In genomic region chr22:24259459-24259858, GRCh38 we compare ENCODE assay signal across 8 cellular contexts. TPM values are rescaled to one million over a fixed set of nuclear protein-coding genes. Genes with fewer than 3 reads are reported as not detected.
DNase-seq lines count a peak whose midpoint lies in the region; TF ChIP-seq lines count a peak whose summit lies in the region.
"Not testable (repeated sequence)": the region's sequence is repeated elsewhere in the genome, so short reads cannot be mapped to it uniquely, and the experiment has no call there.

No MANE protein-coding gene starts in this region.

- H3K4me3 Mint-ChIP-seq in Caco-2 (ENCODE audit: unreplicated experiment); glutamatergic neuron (ENCODE audit: unreplicated experiment); neural crest cell: not testable (repeated sequence)

- H3K36me3 Mint-ChIP-seq in Caco-2 (ENCODE audit: insufficient read depth, unreplicated experiment); glutamatergic neuron (ENCODE audit: unreplicated experiment); neural crest cell (ENCODE audit: low read depth): not testable (repeated sequence)

- not testable (repeated sequence) for H3K4me3 ChIP-seq in Caco-2 (ENCODE audit: low read depth, low read length); adrenal gland

- H3K27ac ChIP-seq in adrenal gland = peak overlapping the region in 1 of 5 donors; percentile 40

- H3K9me3 ChIP-seq in Caco-2; adrenal gland (replicated peaks in 1 of 3): not testable (repeated sequence)

- TF ChIP-seq POLR2A in adrenal gland (IDR thresholded peaks at IDR 0.05) = not testable (repeated sequence)

- not testable (repeated sequence) for H3K9me3 Mint-ChIP-seq in Caco-2 (ENCODE audit: unreplicated experiment); glutamatergic neuron (ENCODE audit: unreplicated experiment); neural crest cell

- H3K27me3 Mint-ChIP-seq in Caco-2 (ENCODE audit: insufficient read depth, unreplicated experiment); glutamatergic neuron (ENCODE audit: unreplicated experiment); neural crest cell (ENCODE audit: low read depth): not testable (repeated sequence)

- not testable (repeated sequence) for H3K27ac Mint-ChIP-seq in Caco-2 (ENCODE audit: unreplicated experiment); glutamatergic neuron (ENCODE audit: unreplicated experiment); neural crest cell (ENCODE audit: unreplicated experiment)

- CTCF ChIA-PET in Caco-2 (lab: Charles Lee) = not testable (repeated sequence)

- in situ Hi-C loops in KBM-7 (cut with MboI; ENCODE audit: low pct_unique_long_range_greater_than_20kb, low sequenced_read_pairs) = not testable (repeated sequence)

- WGBS in adrenal gland, 4 donors = 4 to 35% (median 14%) methylated on average over 4 to 5 of the region's 10 CpGs; no CpG with 5 or more reads in 1 of the 4 donors

- not testable (repeated sequence) for BruUV-seq in Caco-2 (replicated peaks; lab: Mats Ljungman, UMichigan)

- H3K36me3 ChIP-seq in Caco-2 (ENCODE audit: control insufficient read depth, insufficient read depth, low read length); adrenal gland (replicated peaks in 1 of 2): not testable (repeated sequence)

- intact Hi-C loops in Caco-2 (cut with micrococcal nuclease; ENCODE audit: unreplicated experiment) = loop anchor here (2.0 kb wide), 1 partner anchor 71 kb away; no protein-coding TSS in a partner anchor
- intact Hi-C loops in adrenal gland (cut with DNase I) = not testable (repeated sequence)

- not testable (repeated sequence) for H3K27me3 ChIP-seq in Caco-2 (replicated peaks; ENCODE audit: control insufficient read depth, insufficient read depth, low read length); adrenal gland

- H3K4me1 Mint-ChIP-seq in Caco-2 (ENCODE audit: low read depth, unreplicated experiment); glutamatergic neuron (ENCODE audit: low read depth, unreplicated experiment); neural crest cell: not testable (repeated sequence)

- TF ChIP-seq CTCF in Caco-2 (IDR thresholded peaks at IDR 0.05; ENCODE audit: insufficient read depth in 1 of 2, low read depth in 1 of 2, low read length in 1 of 2, severe bottlenecking in 1 of 2, unreplicated experiment in 1 of 2) (peak; percentile 51 to 54), adrenal gland (IDR thresholded peaks at IDR 0.05) (peak in 4 of 6 experiments; percentile 40 to 74 (median 53)), neural crest cell (conservative IDR thresholded peaks at IDR 0.05) (peak; percentile 71)
- not testable (repeated sequence) for TF ChIP-seq CTCF in glutamatergic neuron (IDR thresholded peaks at IDR 0.05; ENCODE audit: partially characterized antibody, unreplicated experiment)

- DNase-seq in Caco-2 (peak; percentile 70 to 86), KBM-7 (peak; percentile 80), NOMO-1 (lab: John Stamatoyannopoulos, UW; ENCODE audit: unreplicated experiment in 2 of 2) (peak; percentile 50 to 70), adrenal gland (peak; percentile 70 to 89 (median 79)), glutamatergic neuron (peak; percentile 68), neural crest cell (ENCODE audit: low read depth, low spot score) (peak; percentile 68)
- peak; percentile 16 to 50 (median 30) for DNase-seq in activated CD4-positive, CD25-positive, alpha-beta regulatory T cell (lab: John Stamatoyannopoulos, UW)
- DNase-seq in stimulated activated CD8-positive, alpha-beta memory T cell treated with anti-CD3 and anti-CD28 coated beads, Interleukin-4, amount 100 ng/mL, for 1 hour (ENCODE audit: low read depth in 2 of 2, low spot score in 1 of 2) = peak; percentile 23 to 43

- POLR2A ChIA-PET in Caco-2 (lab: Charles Lee) = not testable (repeated sequence)

- not testable (repeated sequence) for H3K4me1 ChIP-seq in Caco-2; adrenal gland (replicated peaks in 1 of 2)

RNA-seq across cellular contexts. Expression of gene SPECC1L, which starts 11.2 kb away (rescaled TPM):
- total RNA-seq in Caco-2 (2022) = 64.6 and 72.8 TPM in 2 replicates
- total RNA-seq in adrenal gland = 100 to 1,000 TPM in 1 of 8 donors, 10 to 100 TPM in 7; 35.6 to 121 (median 60.1) TPM
- 10 to 100 TPM in 2 of 3 donors, 1 to 10 TPM in 1; 7.2 to 39.3 (median 11.6) TPM for polyA plus RNA-seq in adrenal gland
- total RNA-seq in glutamatergic neuron (ENCODE audit: unreplicated experiment) = 173 TPM
- 121 and 123 TPM in 2 replicates for total RNA-seq in neural crest cell

RNA-seq across cellular contexts. Expression of gene GGT5, which starts 14.6 kb away (rescaled TPM):
- total RNA-seq in Caco-2 (2022) (0.51 and 0.66 TPM in 2 replicates), adrenal gland (100 to 1,000 TPM in 2 of 8 donors, 10 to 100 TPM in 6; 43.4 to 149 (median 78.5) TPM), glutamatergic neuron (ENCODE audit: unreplicated experiment) (10.7 TPM), neural crest cell (0.56 and 0.59 TPM in 2 replicates)
- polyA plus RNA-seq in adrenal gland = 100 to 1,000 TPM in 2 of 3 donors, 10 to 100 TPM in 1; 57.9 to 116 (median 115) TPM
